In the genomic region with DNA sequence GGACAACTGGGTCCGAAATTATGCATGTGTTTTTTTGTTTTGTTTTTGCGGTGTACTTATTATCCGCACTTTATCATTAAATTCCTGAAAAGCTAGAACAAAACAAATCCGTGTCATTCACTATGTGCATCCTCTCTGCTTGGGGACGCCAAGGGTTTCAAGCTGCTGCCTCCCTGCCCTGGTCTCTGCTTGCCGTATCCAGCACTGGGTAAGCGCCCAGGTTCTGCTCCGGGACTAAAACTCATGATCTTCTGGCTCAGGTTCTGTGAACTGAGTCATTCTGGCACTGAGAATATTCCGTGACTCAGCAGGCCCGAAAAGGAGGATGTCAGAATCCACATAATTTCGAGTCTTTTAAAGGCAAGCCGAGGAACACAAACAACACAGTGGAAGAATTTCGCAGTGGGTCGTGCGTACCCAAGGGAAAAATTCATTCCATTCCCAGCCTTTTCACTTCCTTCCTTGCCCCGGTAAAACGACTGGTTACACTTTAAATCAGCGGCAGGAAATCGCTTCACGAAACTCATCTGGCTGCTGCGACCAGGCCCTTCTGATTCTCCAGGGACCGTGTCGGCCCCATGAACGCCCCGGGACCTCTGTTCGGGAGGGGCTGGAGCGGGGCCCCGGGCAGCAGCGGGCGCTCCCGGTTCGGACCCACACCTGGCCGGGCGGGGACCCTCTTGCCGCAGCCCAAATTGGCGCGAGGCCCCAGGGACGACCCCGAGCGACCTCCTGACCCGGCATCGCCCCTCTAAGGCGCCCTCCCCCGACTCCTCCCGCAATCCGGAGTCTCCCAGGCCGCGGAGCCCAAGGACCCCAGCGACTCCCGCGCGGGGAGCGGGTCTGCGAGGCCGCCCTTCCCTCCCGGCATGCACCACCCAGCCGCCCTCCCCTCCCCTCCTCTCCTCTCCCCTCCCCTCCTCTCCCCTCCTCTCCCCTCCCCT, we compare ENCODE assay signal across 1 cellular context.
TF ChIP-seq lines count a peak whose summit lies in the region.

No MANE protein-coding gene starts in this region.

TF ChIP-seq in GM12878, 131 proteins besides CTCF, POLR2A, EP300 and RAD21 (continued from another document and continues in another):
- TF ChIP-seq MYC (IDR thresholded peaks at IDR 0.05; ENCODE audit: insufficient read depth, insufficient read length, insufficient replicate concordance, low read length, severe bottlenecking) (no peak), ZNF274 (IDR thresholded peaks at IDR 0.05; ENCODE audit: insufficient read depth, insufficient read length) (no peak), CREB1 (IDR thresholded peaks at IDR 0.05; ENCODE audit: low read depth) (0 out of 2 replicates have a peak, but pooled peaks have one; percentile 31), NFIC (IDR thresholded peaks at IDR 0.05; ENCODE audit: low read depth, low read length) (peak; percentile 38; the same call in 1 of the 2 replicates), PAX5 (IDR thresholded peaks at IDR 0.05; ENCODE audit: borderline replicate concordance, low read depth, low read length) (0 out of 2 replicates have a peak, but pooled peaks have one; percentile 6), NFYA (IDR thresholded peaks at IDR 0.05; ENCODE audit: borderline replicate concordance, low read depth, low read length) (no peak), BMI1 (IDR thresholded peaks at IDR 0.05; ENCODE audit: borderline replicate concordance) (peak; percentile 50; the same call in 1 of the 2 replicates), POLR2AphosphoS5 (IDR thresholded peaks at IDR 0.05; ENCODE audit: low read length) (peak; percentile 30; the same call in 1 of the 2 replicates), ZNF622 (IDR thresholded peaks at IDR 0.05) (no peak), NR2C1 (IDR thresholded peaks at IDR 0.05) (no peak), ZBED1 (IDR thresholded peaks at IDR 0.05; ENCODE audit: borderline replicate concordance) (no peak), FOS (IDR thresholded peaks at IDR 0.05; ENCODE audit: borderline replicate concordance, extremely low read depth, insufficient read length) (no peak), SIN3A (IDR thresholded peaks at IDR 0.05; ENCODE audit: low read depth, low read length) (no peak), SMC3 (IDR thresholded peaks at IDR 0.05; ENCODE audit: borderline replicate concordance, low read length) (no peak), ATF7 (IDR thresholded peaks at IDR 0.05; ENCODE audit: low read depth) (peak; percentile 35; the same call in 1 of the 2 replicates), RFX5 (IDR thresholded peaks at IDR 0.05; ENCODE audit: low read depth, low read length) (no peak), CBX5 (IDR thresholded peaks at IDR 0.05; ENCODE audit: low read depth) (no peak), NR2C2 (IDR thresholded peaks at IDR 0.05; ENCODE audit: borderline replicate concordance, control insufficient read depth, insufficient read length, low read depth) (no peak), ZZZ3 (IDR thresholded peaks at IDR 0.05; ENCODE audit: control insufficient read depth, insufficient read length, low read depth) (no peak), NRF1 (conservative IDR thresholded peaks at IDR 0.05; ENCODE audit: low read depth, low read length) (no peak), MEF2B (IDR thresholded peaks at IDR 0.05; ENCODE audit: partially characterized antibody, poor library complexity, severe bottlenecking) (peak; percentile 96), EZH2 (IDR thresholded peaks at IDR 0.05; ENCODE audit: borderline replicate concordance, control insufficient read depth, low read depth, low read length) (no peak), HDAC6 (IDR thresholded peaks at IDR 0.05; ENCODE audit: unreplicated experiment) (no peak), FOXM1 (IDR thresholded peaks at IDR 0.05; ENCODE audit: low read depth, low read length) (no peak), RCOR1 (conservative IDR thresholded peaks at IDR 0.05; ENCODE audit: low read depth, low read length) (no peak), SREBF1 (IDR thresholded peaks at IDR 0.05; ENCODE audit: low read length) (no peak), WRNIP1 (IDR thresholded peaks at IDR 0.05; ENCODE audit: borderline replicate concordance, low read depth, low read length) (no peak), RBBP5 (conservative IDR thresholded peaks at IDR 0.05) (no peak), JUNB (IDR thresholded peaks at IDR 0.05) (peak; percentile 80), SUPT20H (IDR thresholded peaks at IDR 0.05; ENCODE audit: borderline replicate concordance, control insufficient read depth, low read depth, low read length) (no peak), CREM (IDR thresholded peaks at IDR 0.05; ENCODE audit: low read depth) (0 out of 2 replicates have a peak, but pooled peaks have one; percentile 17), CBFB (IDR thresholded peaks at IDR 0.05; ENCODE audit: low read depth) (no peak), IRF4 (IDR thresholded peaks at IDR 0.05; ENCODE audit: low read depth, low read length) (peak; percentile 76), PAX8 (IDR thresholded peaks at IDR 0.05) (no peak)
- TF ChIP-seq, protein P1, sequence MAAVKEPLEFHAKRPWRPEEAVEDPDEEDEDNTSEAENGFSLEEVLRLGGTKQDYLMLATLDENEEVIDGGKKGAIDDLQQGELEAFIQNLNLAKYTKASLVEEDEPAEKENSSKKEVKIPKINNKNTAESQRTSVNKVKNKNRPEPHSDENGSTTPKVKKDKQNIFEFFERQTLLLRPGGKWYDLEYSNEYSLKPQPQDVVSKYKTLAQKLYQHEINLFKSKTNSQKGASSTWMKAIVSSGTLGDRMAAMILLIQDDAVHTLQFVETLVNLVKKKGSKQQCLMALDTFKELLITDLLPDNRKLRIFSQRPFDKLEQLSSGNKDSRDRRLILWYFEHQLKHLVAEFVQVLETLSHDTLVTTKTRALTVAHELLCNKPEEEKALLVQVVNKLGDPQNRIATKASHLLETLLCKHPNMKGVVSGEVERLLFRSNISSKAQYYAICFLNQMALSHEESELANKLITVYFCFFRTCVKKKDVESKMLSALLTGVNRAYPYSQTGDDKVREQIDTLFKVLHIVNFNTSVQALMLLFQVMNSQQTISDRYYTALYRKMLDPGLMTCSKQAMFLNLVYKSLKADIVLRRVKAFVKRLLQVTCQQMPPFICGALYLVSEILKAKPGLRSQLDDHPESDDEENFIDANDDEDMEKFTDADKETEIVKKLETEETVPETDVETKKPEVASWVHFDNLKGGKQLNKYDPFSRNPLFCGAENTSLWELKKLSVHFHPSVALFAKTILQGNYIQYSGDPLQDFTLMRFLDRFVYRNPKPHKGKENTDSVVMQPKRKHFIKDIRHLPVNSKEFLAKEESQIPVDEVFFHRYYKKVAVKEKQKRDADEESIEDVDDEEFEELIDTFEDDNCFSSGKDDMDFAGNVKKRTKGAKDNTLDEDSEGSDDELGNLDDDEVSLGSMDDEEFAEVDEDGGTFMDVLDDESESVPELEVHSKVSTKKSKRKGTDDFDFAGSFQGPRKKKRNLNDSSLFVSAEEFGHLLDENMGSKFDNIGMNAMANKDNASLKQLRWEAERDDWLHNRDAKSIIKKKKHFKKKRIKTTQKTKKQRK (IDR thresholded peaks at IDR 0.05; ENCODE audit: low read depth, low read length), result no peak
- TF ChIP-seq, protein P2, sequence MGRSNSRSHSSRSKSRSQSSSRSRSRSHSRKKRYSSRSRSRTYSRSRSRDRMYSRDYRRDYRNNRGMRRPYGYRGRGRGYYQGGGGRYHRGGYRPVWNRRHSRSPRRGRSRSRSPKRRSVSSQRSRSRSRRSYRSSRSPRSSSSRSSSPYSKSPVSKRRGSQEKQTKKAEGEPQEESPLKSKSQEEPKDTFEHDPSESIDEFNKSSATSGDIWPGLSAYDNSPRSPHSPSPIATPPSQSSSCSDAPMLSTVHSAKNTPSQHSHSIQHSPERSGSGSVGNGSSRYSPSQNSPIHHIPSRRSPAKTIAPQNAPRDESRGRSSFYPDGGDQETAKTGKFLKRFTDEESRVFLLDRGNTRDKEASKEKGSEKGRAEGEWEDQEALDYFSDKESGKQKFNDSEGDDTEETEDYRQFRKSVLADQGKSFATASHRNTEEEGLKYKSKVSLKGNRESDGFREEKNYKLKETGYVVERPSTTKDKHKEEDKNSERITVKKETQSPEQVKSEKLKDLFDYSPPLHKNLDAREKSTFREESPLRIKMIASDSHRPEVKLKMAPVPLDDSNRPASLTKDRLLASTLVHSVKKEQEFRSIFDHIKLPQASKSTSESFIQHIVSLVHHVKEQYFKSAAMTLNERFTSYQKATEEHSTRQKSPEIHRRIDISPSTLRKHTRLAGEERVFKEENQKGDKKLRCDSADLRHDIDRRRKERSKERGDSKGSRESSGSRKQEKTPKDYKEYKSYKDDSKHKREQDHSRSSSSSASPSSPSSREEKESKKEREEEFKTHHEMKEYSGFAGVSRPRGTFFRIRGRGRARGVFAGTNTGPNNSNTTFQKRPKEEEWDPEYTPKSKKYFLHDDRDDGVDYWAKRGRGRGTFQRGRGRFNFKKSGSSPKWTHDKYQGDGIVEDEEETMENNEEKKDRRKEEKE (IDR thresholded peaks at IDR 0.05), result no peak
- TF ChIP-seq, protein P3, sequence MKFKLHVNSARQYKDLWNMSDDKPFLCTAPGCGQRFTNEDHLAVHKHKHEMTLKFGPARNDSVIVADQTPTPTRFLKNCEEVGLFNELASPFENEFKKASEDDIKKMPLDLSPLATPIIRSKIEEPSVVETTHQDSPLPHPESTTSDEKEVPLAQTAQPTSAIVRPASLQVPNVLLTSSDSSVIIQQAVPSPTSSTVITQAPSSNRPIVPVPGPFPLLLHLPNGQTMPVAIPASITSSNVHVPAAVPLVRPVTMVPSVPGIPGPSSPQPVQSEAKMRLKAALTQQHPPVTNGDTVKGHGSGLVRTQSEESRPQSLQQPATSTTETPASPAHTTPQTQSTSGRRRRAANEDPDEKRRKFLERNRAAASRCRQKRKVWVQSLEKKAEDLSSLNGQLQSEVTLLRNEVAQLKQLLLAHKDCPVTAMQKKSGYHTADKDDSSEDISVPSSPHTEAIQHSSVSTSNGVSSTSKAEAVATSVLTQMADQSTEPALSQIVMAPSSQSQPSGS (IDR thresholded peaks at IDR 0.05; ENCODE audit: low read length), result no peak
- TF ChIP-seq, protein P4, sequence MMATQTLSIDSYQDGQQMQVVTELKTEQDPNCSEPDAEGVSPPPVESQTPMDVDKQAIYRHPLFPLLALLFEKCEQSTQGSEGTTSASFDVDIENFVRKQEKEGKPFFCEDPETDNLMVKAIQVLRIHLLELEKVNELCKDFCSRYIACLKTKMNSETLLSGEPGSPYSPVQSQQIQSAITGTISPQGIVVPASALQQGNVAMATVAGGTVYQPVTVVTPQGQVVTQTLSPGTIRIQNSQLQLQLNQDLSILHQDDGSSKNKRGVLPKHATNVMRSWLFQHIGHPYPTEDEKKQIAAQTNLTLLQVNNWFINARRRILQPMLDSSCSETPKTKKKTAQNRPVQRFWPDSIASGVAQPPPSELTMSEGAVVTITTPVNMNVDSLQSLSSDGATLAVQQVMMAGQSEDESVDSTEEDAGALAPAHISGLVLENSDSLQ (IDR thresholded peaks at IDR 0.05), result no peak
- TF ChIP-seq, protein P5, sequence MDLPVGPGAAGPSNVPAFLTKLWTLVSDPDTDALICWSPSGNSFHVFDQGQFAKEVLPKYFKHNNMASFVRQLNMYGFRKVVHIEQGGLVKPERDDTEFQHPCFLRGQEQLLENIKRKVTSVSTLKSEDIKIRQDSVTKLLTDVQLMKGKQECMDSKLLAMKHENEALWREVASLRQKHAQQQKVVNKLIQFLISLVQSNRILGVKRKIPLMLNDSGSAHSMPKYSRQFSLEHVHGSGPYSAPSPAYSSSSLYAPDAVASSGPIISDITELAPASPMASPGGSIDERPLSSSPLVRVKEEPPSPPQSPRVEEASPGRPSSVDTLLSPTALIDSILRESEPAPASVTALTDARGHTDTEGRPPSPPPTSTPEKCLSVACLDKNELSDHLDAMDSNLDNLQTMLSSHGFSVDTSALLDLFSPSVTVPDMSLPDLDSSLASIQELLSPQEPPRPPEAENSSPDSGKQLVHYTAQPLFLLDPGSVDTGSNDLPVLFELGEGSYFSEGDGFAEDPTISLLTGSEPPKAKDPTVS (IDR thresholded peaks at IDR 0.05; ENCODE audit: low read depth, low read length), result no peak
- TF ChIP-seq, protein P6, sequence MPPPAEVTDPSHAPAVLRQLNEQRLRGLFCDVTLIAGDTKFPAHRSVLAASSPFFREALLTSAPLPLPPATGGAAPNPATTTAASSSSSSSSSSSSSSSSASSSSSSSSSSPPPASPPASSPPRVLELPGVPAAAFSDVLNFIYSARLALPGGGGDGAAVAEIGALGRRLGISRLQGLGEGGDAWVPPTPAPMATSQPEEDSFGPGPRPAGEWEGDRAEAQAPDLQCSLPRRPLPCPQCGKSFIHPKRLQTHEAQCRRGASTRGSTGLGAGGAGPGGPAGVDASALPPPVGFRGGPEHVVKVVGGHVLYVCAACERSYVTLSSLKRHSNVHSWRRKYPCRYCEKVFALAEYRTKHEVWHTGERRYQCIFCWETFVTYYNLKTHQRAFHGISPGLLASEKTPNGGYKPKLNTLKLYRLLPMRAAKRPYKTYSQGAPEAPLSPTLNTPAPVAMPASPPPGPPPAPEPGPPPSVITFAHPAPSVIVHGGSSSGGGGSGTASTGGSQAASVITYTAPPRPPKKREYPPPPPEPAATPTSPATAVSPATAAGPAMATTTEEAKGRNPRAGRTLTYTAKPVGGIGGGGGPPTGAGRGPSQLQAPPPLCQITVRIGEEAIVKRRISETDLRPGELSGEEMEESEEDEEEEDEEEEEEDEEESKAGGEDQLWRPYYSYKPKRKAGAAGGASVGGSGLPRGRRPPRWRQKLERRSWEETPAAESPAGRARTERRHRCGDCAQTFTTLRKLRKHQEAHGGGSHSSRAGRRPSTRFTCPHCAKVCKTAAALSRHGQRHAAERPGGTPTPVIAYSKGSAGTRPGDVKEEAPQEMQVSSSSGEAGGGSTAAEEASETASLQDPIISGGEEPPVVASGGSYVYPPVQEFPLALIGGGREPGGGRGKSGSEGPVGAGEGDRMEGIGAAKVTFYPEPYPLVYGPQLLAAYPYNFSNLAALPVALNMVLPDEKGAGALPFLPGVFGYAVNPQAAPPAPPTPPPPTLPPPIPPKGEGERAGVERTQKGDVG (CRISPR knock-in tag; IDR thresholded peaks at IDR 0.05), result no peak
- TF ChIP-seq, protein P7, sequence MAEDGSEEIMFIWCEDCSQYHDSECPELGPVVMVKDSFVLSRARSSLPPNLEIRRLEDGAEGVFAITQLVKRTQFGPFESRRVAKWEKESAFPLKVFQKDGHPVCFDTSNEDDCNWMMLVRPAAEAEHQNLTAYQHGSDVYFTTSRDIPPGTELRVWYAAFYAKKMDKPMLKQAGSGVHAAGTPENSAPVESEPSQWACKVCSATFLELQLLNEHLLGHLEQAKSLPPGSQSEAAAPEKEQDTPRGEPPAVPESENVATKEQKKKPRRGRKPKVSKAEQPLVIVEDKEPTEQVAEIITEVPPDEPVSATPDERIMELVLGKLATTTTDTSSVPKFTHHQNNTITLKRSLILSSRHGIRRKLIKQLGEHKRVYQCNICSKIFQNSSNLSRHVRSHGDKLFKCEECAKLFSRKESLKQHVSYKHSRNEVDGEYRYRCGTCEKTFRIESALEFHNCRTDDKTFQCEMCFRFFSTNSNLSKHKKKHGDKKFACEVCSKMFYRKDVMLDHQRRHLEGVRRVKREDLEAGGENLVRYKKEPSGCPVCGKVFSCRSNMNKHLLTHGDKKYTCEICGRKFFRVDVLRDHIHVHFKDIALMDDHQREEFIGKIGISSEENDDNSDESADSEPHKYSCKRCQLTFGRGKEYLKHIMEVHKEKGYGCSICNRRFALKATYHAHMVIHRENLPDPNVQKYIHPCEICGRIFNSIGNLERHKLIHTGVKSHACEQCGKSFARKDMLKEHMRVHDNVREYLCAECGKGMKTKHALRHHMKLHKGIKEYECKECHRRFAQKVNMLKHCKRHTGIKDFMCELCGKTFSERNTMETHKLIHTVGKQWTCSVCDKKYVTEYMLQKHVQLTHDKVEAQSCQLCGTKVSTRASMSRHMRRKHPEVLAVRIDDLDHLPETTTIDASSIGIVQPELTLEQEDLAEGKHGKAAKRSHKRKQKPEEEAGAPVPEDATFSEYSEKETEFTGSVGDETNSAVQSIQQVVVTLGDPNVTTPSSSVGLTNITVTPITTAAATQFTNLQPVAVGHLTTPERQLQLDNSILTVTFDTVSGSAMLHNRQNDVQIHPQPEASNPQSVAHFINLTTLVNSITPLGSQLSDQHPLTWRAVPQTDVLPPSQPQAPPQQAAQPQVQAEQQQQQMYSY (CRISPR knock-in tag; IDR thresholded peaks at IDR 0.05), result no peak
